17 cellular contexts compared by ENCODE assay signal in the genomic region with DNA sequence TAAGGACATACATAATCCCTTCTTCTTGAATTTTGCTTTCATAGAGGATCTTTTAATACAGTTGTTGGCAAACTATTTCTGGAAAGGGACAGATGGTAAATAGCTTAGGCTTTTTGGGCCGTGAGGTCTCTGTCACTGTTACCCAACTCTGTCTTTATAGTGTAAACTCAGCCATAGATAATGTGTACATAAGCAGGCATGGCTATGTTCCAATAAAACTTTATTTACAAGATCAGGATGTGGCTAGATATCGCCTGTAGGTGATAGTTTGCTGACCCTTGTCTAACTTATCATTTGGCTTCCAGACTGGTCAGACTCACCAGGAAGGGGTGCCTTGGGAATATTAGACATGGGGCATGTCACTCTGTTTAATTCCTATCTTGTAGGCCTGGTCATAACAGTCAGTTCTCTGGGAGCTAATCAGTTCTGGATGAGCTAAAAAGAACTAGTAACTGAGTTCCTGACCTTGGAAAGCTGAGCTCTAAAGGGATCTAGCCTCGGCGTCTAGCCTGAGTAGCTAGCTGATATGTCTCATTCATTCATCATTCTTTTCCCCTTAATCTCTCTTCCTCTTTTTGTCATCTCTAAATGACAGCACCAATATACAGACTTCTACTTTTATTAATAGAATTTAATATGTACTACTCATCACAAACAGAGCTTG.
DNase-seq lines count a peak whose midpoint lies in the region; ATAC-seq, FAIRE-seq and TF ChIP-seq lines count a peak whose summit lies in the region.
"Had no signal": no experiment of that assay in that cellular context is flagged by ENCODE, and none has a peak within 500 bp of the region (broad histone marks: within the 10 kb centered on the region; RNA-seq: fewer than 3 reads in every experiment).

No MANE protein-coding gene starts in this region.

- no peak for TF ChIP-seq CTCF in fibroblast of villous mesenchyme (IDR thresholded peaks at IDR 0.05; ENCODE audit: insufficient read depth, low read depth, low read length)

- FAIRE-seq in GM12891 (lab: Jason Lieb, UNC) (peak; percentile 5), RCC 7860 (lab: Jason Lieb, UNC) (no peak)
- FAIRE-seq: bronchial epithelial cell had no signal

- DNase-seq in GM12891 (ENCODE audit: insufficient read length, low spot score) = no peak
- DNase-seq in OCI-M2 (lab: John Stamatoyannopoulos, UW; ENCODE audit: unreplicated experiment) = peak; percentile 88
- peak; percentile 63 for DNase-seq in fibroblast of villous mesenchyme (ENCODE audit: low read depth)
- DNase-seq in RCC 7860 (ENCODE audit: low spot score) = no peak
- DNase-seq in RKO (ENCODE audit: low spot score) = no peak
- no peak for DNase-seq in activated naive CD4-positive, alpha-beta T cell treated with Interleukin-2 at 50 U/mL for 16 hours
- DNase-seq: activated CD8-positive, alpha-beta memory T cell treated with anti-CD3 and anti-CD28 coated beads, Interleukin-2, amount 50 U/mL, for 48 hours; activated gamma-delta T cell; hippocampal formation; NCI-H1930; NCI-H345; stimulated activated naive CD8-positive, alpha-beta T cell treated with anti-CD3 and anti-CD28 coated beads, Interleukin-15, amount 100 ng/mL, for 72 hours had no signal

- ATAC-seq in HG03159 (IDR thresholded peaks at IDR 0.05; ENCODE audit: unreplicated experiment) (peak; percentile 64), HG03196 (IDR thresholded peaks at IDR 0.05; ENCODE audit: unreplicated experiment) (no peak)
- ATAC-seq: stimulated activated naive CD8-positive, alpha-beta T cell treated with anti-CD3 and anti-CD28 coated beads, Interleukin-15, amount 100 ng/mL, for 72 hours had no signal

- H3K4me3 ChIP-seq in fibroblast of villous mesenchyme (ENCODE audit: low read depth, low read length) = no peak overlapping the region
- H3K4me3 ChIP-seq: skin epidermis, tibial nerve had no signal

- no peak for TF ChIP-seq POLR2A in GM12891 (IDR thresholded peaks at IDR 0.05; ENCODE audit: low read depth, low read length)

TF ChIP-seq in GM12891, 5 proteins besides CTCF, POLR2A, EP300 and RAD21:
- TF ChIP-seq POLR2AphosphoS5 (IDR thresholded peaks at IDR 0.05; ENCODE audit: low read depth, low read length) (no peak), PAX5 (IDR thresholded peaks at IDR 0.05; ENCODE audit: insufficient read depth, low read length, severe bottlenecking) (no peak), SPI1 (IDR thresholded peaks at IDR 0.05; ENCODE audit: low read depth, low read length) (peak; percentile 88)

Comparison
In these comparisons a context has a peak if more than half of its experiments do, and no peak if none do; other contexts are left out.
1. DNase-seq: peak in OCI-M2 (single experiment) and fibroblast of villous mesenchyme (single experiment); none in GM12891 (single experiment), RCC 7860 (single experiment), RKO (single experiment) and activated naive CD4-positive, alpha-beta T cell treated with Interleukin-2 at 50 U/mL for 16 hours (single experiment).